Comparison of ENCODE assay signal across 8 cellular contexts in genomic region chr2:231198291-231199173, GRCh38. TPM values are rescaled to one million over a fixed set of nuclear protein-coding genes. Genes with fewer than 3 reads are reported as not detected.
A peak's percentile ranks its signal among the peaks of the same experiment; 100 is the strongest.
DNase-seq lines count a peak whose midpoint lies in the region; ATAC-seq and TF ChIP-seq lines count a peak whose summit lies in the region.

ARMC9 (plus strand) TSS chr2:231198631; CDS start chr2:231206239, 7,608 bp downstream.

- peak; percentile 98 for ATAC-seq in GM19324 (IDR thresholded peaks at IDR 0.05; ENCODE audit: low FRiP score, unreplicated experiment)
- peak; percentile 93 for ATAC-seq in HG03442 (IDR thresholded peaks at IDR 0.05; ENCODE audit: unreplicated experiment)
- peak; percentile 97 for ATAC-seq in activated CD8-positive, alpha-beta T cell treated with anti-CD3 and anti-CD28 coated beads for 36 hours
- peak; percentile 92 for ATAC-seq in lung (ENCODE audit: insufficient read depth, low FRiP score)

- POLR2A ChIA-PET in activated CD8-positive, alpha-beta T cell treated with anti-CD3 and anti-CD28 coated beads for 36 hours (lab: Charles Lee) = no interaction called here

- peaks cover 0 to 6% of the 10 kb centered on the region in 2 donors for H3K4me1 ChIP-seq in lung (ENCODE audit: control insufficient read depth in 2 of 2, insufficient read depth in 2 of 2, low read length in 2 of 2)

- no peaks in the 10 kb centered on the region for H3K36me3 Mint-ChIP-seq in CD14-positive monocyte
- no peaks in the 10 kb centered on the region for H3K36me3 Mint-ChIP-seq in activated CD8-positive, alpha-beta T cell treated with anti-CD3 and anti-CD28 coated beads for 36 hours (ENCODE audit: low read depth)

- peaks cover 14% of the 10 kb centered on the region for H3K4me1 Mint-ChIP-seq in CD14-positive monocyte
- H3K4me1 Mint-ChIP-seq in activated CD8-positive, alpha-beta T cell treated with anti-CD3 and anti-CD28 coated beads for 36 hours (ENCODE audit: low read depth) = peaks cover 13% of the 10 kb centered on the region

- H3K27ac Mint-ChIP-seq in CD14-positive monocyte = no peak within 1 kb of the TSS
- peak within 1 kb of the TSS; percentile 84 for H3K27ac Mint-ChIP-seq in activated CD8-positive, alpha-beta T cell treated with anti-CD3 and anti-CD28 coated beads for 36 hours

- no peaks in the 10 kb centered on the region for H3K27me3 ChIP-seq in lung (ENCODE audit: control insufficient read depth, insufficient read depth)

- H3K9me3 Mint-ChIP-seq in CD14-positive monocyte = peaks cover 0 to 3% (median 0%) of the 10 kb centered on the region in 7 donors
- H3K9me3 Mint-ChIP-seq in activated CD8-positive, alpha-beta T cell treated with anti-CD3 and anti-CD28 coated beads for 36 hours = no peaks in the 10 kb centered on the region

- H3K27ac ChIP-seq in lung (ENCODE audit: low read depth in 1 of 2, low read length in 1 of 2) = peak within 1 kb of the TSS in 1 of 2 donors; percentile 59

- TF ChIP-seq CTCF in CD14-positive monocyte (IDR thresholded peaks at IDR 0.05) (no peak), lung (IDR thresholded peaks at IDR 0.05; ENCODE audit: control extremely low read depth, extremely low read depth) (no peak)
- TF ChIP-seq CTCF in activated CD8-positive, alpha-beta T cell treated with anti-CD3 and anti-CD28 coated beads for 36 hours (IDR thresholded peaks at IDR 0.05) = no peak

- H3K4me3 Mint-ChIP-seq in CD14-positive monocyte = peak within 1 kb of the TSS; percentile 94 to 98
- peak within 1 kb of the TSS; percentile 87 for H3K4me3 Mint-ChIP-seq in activated CD8-positive, alpha-beta T cell treated with anti-CD3 and anti-CD28 coated beads for 36 hours

- no peaks in the 10 kb centered on the region for H3K9me3 ChIP-seq in lung (ENCODE audit: control insufficient read depth in 2 of 2, insufficient read depth in 1 of 2, low read length in 1 of 2)

- CTCF ChIA-PET in activated CD8-positive, alpha-beta T cell treated with anti-CD3 and anti-CD28 coated beads for 36 hours (lab: Charles Lee) = interaction anchor here (0.7 to 1.0 kb wide), 2 partner anchors 146 to 207 kb away, joined by 4 to 5 read pairs; no protein-coding TSS in a partner anchor

- DNase-seq in CD14-positive monocyte (ENCODE audit: low spot score) (no peak), NCI-H774 (lab: John Stamatoyannopoulos, UW) (peak; percentile 73), lung (ENCODE audit: low spot score) (peak; percentile 74)
- DNase-seq in activated CD8-positive, alpha-beta T cell treated with anti-CD3 and anti-CD28 coated beads for 36 hours = peak; percentile 78
- peak; percentile 58 for DNase-seq in effector CD4-positive, alpha-beta T cell
- peak; percentile 18 to 68 (median 41) for DNase-seq in stimulated activated CD4-positive, alpha-beta T cell treated with anti-CD3 and anti-CD28 coated beads, TNF-alpha, amount 100 ng/mL, for 1 hour (ENCODE audit: low read depth in 3 of 3, low spot score in 1 of 3)

- H3K4me3 ChIP-seq in lung = peak within 1 kb of the TSS; percentile 93

- H3K36me3 ChIP-seq in lung (ENCODE audit: control insufficient read depth in 2 of 2, insufficient read depth in 2 of 2, low read length in 2 of 2) = no peaks in the 10 kb centered on the region

- intact Hi-C loops in CD14-positive monocyte (cut with micrococcal nuclease) = no loop called here
- intact Hi-C loops in activated CD8-positive, alpha-beta T cell treated with anti-CD3 and anti-CD28 coated beads for 36 hours (cut with micrococcal nuclease) = no loop called here

- peaks cover 27 to 29% (median 28%) of the 10 kb centered on the region in 3 donors for H3K27me3 Mint-ChIP-seq in CD14-positive monocyte (ENCODE audit: low read depth in 3 of 3)
- no peaks in the 10 kb centered on the region for H3K27me3 Mint-ChIP-seq in activated CD8-positive, alpha-beta T cell treated with anti-CD3 and anti-CD28 coated beads for 36 hours

- 1% methylated on average over 80 to 83 of the region's 83 CpGs for WGBS in lung, 2 donors

RNA-seq across cellular contexts. Expression of gene ARMC9, which starts in this region (rescaled TPM):
- polyA plus RNA-seq in CD14-positive monocyte (under 1 TPM in 1 of 2 donors, not detected in 1; 0.27 TPM), lung (10 to 100 TPM; 20.5 to 48.6 TPM)
- 1 to 10 TPM; 2.0 to 2.2 TPM for total RNA-seq in activated CD8-positive, alpha-beta T cell treated with anti-CD3 and anti-CD28 coated beads for 36 hours
- total RNA-seq in lung = 10 to 100 TPM; 28.6 to 51.6 TPM

Comparison
In these comparisons a context has a peak if more than half of its experiments do, and no peak if none do; other contexts are left out.
1. RNA of gene ARMC9 (total RNA-seq): 28.6 to 51.6 TPM in lung; 2.0 to 2.2 TPM in activated CD8-positive, alpha-beta T cell treated with anti-CD3 and anti-CD28 coated beads for 36 hours; every median in the first group is over 4 times any median in the second.
2. RNA of gene ARMC9 (polyA plus RNA-seq): 20.5 to 48.6 TPM in lung; 0.27 TPM in CD14-positive monocyte; every median in the first group is over 10 times any median in the second.
3. Peak in every context shown above with its lines, with median percentiles within 50 percentile points of each other: ATAC-seq.